ENCODE assay signal across 25 cellular contexts in the genomic region with DNA sequence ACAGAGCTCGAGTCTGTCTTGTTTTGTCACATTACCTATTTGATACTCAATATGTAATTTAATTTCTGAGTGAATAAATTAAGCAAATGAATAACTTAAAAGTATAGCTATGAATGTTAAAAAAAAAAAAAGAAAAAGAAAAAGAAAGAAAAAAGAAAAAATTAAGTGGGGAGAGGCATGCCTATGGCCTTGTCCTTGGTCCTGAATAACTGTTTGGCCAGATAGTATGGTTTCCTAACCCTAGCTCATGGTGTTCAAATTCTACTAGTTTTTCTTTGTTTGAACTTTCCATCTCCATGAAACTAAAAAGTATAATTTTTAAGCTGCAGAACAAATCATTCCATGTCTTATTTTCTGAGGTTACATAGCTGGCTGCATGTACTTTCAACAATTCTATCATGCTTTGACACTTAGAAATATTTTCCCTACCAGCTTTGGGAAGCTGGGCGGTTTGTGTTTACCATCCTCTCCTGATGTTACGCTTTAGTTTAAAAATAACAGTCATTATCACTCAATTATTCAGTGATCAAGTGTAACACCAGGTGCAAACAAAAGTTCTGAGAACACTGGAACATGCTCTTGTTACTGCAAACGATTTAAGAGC. TPM values are rescaled to one million over a fixed set of nuclear protein-coding genes. Genes with fewer than 3 reads are reported as not detected.
DNase-seq lines count a peak whose midpoint lies in the region; ATAC-seq and FAIRE-seq lines count a peak whose summit lies in the region.
"Had no signal": no experiment of that assay in that cellular context is flagged by ENCODE, and none has a peak within 500 bp of the region (broad histone marks: within the 10 kb centered on the region; RNA-seq: fewer than 3 reads in every experiment).

No MANE protein-coding gene starts in this region.

- DNase-seq in DMS53 (lab: John Stamatoyannopoulos, UW) (peak; percentile 62), NCI-H1105 (lab: John Stamatoyannopoulos, UW) (peak; percentile 96), NCI-H345 treated with DMSO at 0.1 percent for 48 hours (lab: John Stamatoyannopoulos, UW; ENCODE audit: unreplicated experiment) (peak; percentile 51), cerebellar cortex (ENCODE audit: low spot score) (no peak), foreskin melanocyte (no peak), immature natural killer cell (no peak)
- DNase-seq: activated CD4-positive, CD25-positive, alpha-beta regulatory T cell; activated CD8-positive, alpha-beta T cell treated with anti-CD3 and anti-CD28 coated beads for 36 hours; activated T-cell treated with anti-CD3 and anti-CD28 coated beads, Interleukin-2, amount 50 U/mL, for 1 hour; BE2C; dermis blood vessel endothelial cell; heart right ventricle; HFFc6; IMR-90; lower lobe of right lung; MG63; nucleus accumbens; SK-N-SH; stimulated activated CD4-positive, alpha-beta T cell treated with anti-CD3 and anti-CD28 coated beads, Interleukin-4, amount 100 ng/mL, for 24 hours; trophoblast cell had no signal

- ATAC-seq in GM19328 (IDR thresholded peaks at IDR 0.05; ENCODE audit: unreplicated experiment), result no peak
- ATAC-seq: activated CD8-positive, alpha-beta T cell treated with anti-CD3 and anti-CD28 coated beads for 36 hours; heart right ventricle; lower lobe of right lung had no signal

- no peak overlapping the region for H3K27ac Mint-ChIP-seq in immature natural killer cell
- H3K27ac Mint-ChIP-seq: activated CD8-positive, alpha-beta T cell treated with anti-CD3 and anti-CD28 coated beads for 36 hours; HFFc6; stimulated activated naive CD8-positive, alpha-beta T cell treated with anti-CD3 and anti-CD28 coated beads, Interleukin-15, Interleukin-2, amounts not matched to agents 100 ng/mL and 50 ng/mL, for 24 hours had no signal

- H3K9me3 Mint-ChIP-seq in immature natural killer cell, result peaks cover 0 to 8% (median 1%) of the 10 kb centered on the region in 6 donors
- H3K9me3 Mint-ChIP-seq: activated CD8-positive, alpha-beta T cell treated with anti-CD3 and anti-CD28 coated beads for 36 hours had no signal

- FAIRE-seq in endometrium (lab: Jason Lieb, UNC), result peak; percentile 80
- FAIRE-seq: endothelial cell of umbilical vein, G401.6 had no signal

- no peaks in the 10 kb centered on the region for H3K36me3 Mint-ChIP-seq in immature natural killer cell

- no peak overlapping the region for H3K4me3 Mint-ChIP-seq in immature natural killer cell
- H3K4me3 Mint-ChIP-seq: activated CD8-positive, alpha-beta T cell treated with anti-CD3 and anti-CD28 coated beads for 36 hours; HFFc6; stimulated activated naive CD8-positive, alpha-beta T cell treated with anti-CD3 and anti-CD28 coated beads, Interleukin-15, Interleukin-2, amounts not matched to agents 100 ng/mL and 50 ng/mL, for 24 hours had no signal

- peaks cover 0 to 3% (median 0%) of the 10 kb centered on the region in 3 donors for H3K27me3 Mint-ChIP-seq in immature natural killer cell (ENCODE audit: low read depth in 3 of 3)
- H3K27me3 Mint-ChIP-seq: activated CD8-positive, alpha-beta T cell treated with anti-CD3 and anti-CD28 coated beads for 36 hours; stimulated activated naive CD8-positive, alpha-beta T cell treated with anti-CD3 and anti-CD28 coated beads, Interleukin-15, Interleukin-2, amounts not matched to agents 100 ng/mL and 50 ng/mL, for 24 hours had no signal

- H3K4me1 Mint-ChIP-seq in immature natural killer cell, result no peaks in the 10 kb centered on the region

RNA-seq across cellular contexts. Expression of gene TOX3, which starts 31.8 kb away (rescaled TPM):
- polyA plus RNA-seq in immature natural killer cell, result not detected
- polyA plus RNA-seq: endothelial cell of umbilical vein, heart right ventricle, IMR-90, SK-N-SH had no signal

Comparison
In these comparisons a context has a peak if more than half of its experiments do, and no peak if none do; other contexts are left out.
1. DNase-seq: peak in DMS53 (single experiment), NCI-H1105 (single experiment) and NCI-H345 treated with DMSO at 0.1 percent for 48 hours (single experiment); none in cerebellar cortex (single experiment), foreskin melanocyte (single experiment) and immature natural killer cell (0 of 3).